28 cellular contexts compared by ENCODE assay signal in the genomic region with DNA sequence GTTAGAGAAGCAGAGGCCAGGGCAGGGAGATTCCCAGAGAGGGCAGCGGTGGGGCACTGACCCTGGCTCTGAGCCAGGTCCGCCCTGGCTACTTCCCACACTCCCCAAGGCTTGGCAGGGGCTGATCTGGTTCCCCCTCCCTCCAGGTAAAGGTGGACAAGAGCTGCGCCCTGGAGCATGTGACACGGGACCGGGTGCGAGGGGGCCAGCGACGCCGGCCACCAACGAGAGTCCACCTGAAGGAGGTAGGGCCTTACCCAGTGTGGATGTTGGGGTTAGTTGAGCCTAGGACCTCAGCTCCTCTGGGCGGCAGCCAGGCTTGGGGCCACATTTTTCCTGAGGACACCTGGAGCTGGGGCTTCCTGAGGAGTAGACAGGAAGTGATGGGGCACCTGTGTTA. TPM values are rescaled to one million over a fixed set of nuclear protein-coding genes. Genes with fewer than 3 reads are reported as not detected.
DNase-seq lines count a peak whose midpoint lies in the region; ATAC-seq and TF ChIP-seq lines count a peak whose summit lies in the region.
"Had no signal": no experiment of that assay in that cellular context is flagged by ENCODE, and none has a peak within 500 bp of the region (broad histone marks: within the 10 kb centered on the region; RNA-seq: fewer than 3 reads in every experiment).

No MANE protein-coding gene starts in this region.

- H3K4me1 Mint-ChIP-seq in activated CD4-positive, alpha-beta T cell treated with anti-CD3 and anti-CD28 coated beads, Interleukin-2, amount 10 ng/mL, durations not matched to agents 24 days and 14 days = peaks cover 22% of the 10 kb centered on the region
- peaks cover 52% of the 10 kb centered on the region for H3K4me1 Mint-ChIP-seq in WTC11

- peaks cover 15 to 81% (median 51%) of the 10 kb centered on the region in 3 donors for H3K4me1 ChIP-seq in gastroesophageal sphincter
- peaks cover 20 to 58% of the 10 kb centered on the region in 2 donors for H3K4me1 ChIP-seq in thyroid gland

- H3K4me3 Mint-ChIP-seq in activated CD4-positive, alpha-beta T cell treated with anti-CD3 and anti-CD28 coated beads, Interleukin-2, amount 10 ng/mL, durations not matched to agents 24 days and 14 days = no peak overlapping the region
- H3K4me3 Mint-ChIP-seq in WTC11 = no peak overlapping the region
- H3K4me3 Mint-ChIP-seq: activated CD4-positive, alpha-beta memory T cell treated with anti-CD3 and anti-CD28 coated beads for 36 hours; activated naive CD4-positive, alpha-beta T cell treated with anti-CD3 and anti-CD28 coated beads, Interleukin-2, amount 50 U/mL, for 24 hours; CD4-positive, alpha-beta T cell; T-helper 1 cell treated with Interleukin-12 subunit alpha and Interleukin-12 subunit beta and Interleukin-4 antibody, amounts not matched to agents 30 μg/mL and 1 μg/mL, for 36 hours had no signal

- WGBS in gastroesophageal sphincter (ENCODE audit: low coverage in 1 of 2), 2 donors = 83% methylated on average over 1 of the region's 11 CpGs; no CpG with 5 or more reads in 1 of the 2 donors
- 92 to 94% methylated on average over 4 to 10 of the region's 11 CpGs for WGBS in thyroid gland, 2 donors

- H3K9me3 Mint-ChIP-seq in activated CD4-positive, alpha-beta T cell treated with anti-CD3 and anti-CD28 coated beads, Interleukin-2, amount 10 ng/mL, durations not matched to agents 24 days and 14 days = no peaks in the 10 kb centered on the region
- no peaks in the 10 kb centered on the region for H3K9me3 Mint-ChIP-seq in WTC11
- H3K9me3 Mint-ChIP-seq: activated CD4-positive, alpha-beta memory T cell treated with anti-CD3 and anti-CD28 coated beads for 36 hours; activated naive CD4-positive, alpha-beta T cell treated with anti-CD3 and anti-CD28 coated beads, Interleukin-2, amount 50 U/mL, for 24 hours; activated T-helper 2 cell treated with anti-CD3 and anti-CD28 coated beads, Interferon-gamma antibody, Interleukin-2, Interleukin-4, amounts not matched to agents 10 μg/mL and 5 μg/mL and 100 μg/mL, durations not matched to agents 14 hours and 24 hours and 36 hours; CD4-positive, alpha-beta T cell; T-helper 1 cell treated with Interleukin-12 subunit alpha and Interleukin-12 subunit beta and Interleukin-4 antibody, amounts not matched to agents 30 μg/mL and 1 μg/mL, for 36 hours had no signal

- TF ChIP-seq CTCF in WTC11 (IDR thresholded peaks at IDR 0.05) = no peak
- TF ChIP-seq CTCF in gastroesophageal sphincter (IDR thresholded peaks at IDR 0.05) = no peak
- TF ChIP-seq CTCF in thyroid gland (IDR thresholded peaks at IDR 0.05) = no peak

- ATAC-seq in WTC11 (no peak), gastroesophageal sphincter (no peak), GM18502 (IDR thresholded peaks at IDR 0.05; ENCODE audit: poor library complexity, unreplicated experiment) (no peak), HG03442 (IDR thresholded peaks at IDR 0.05; ENCODE audit: unreplicated experiment) (no peak)
- ATAC-seq: activated CD4-positive, CD25-positive, alpha-beta regulatory T cell treated with anti-CD3 and anti-CD28 coated beads, Interleukin-2, amount 50 U/mL, for 24 hours; left lung; PC-3; SK-N-SH treated with all-trans-retinoic acid at 6 μM for 48 hours had no signal

- peaks cover 0 to 67% of the 10 kb centered on the region in 2 donors for H3K36me3 ChIP-seq in gastroesophageal sphincter
- H3K36me3 ChIP-seq in thyroid gland = peaks cover 38 to 41% of the 10 kb centered on the region in 2 donors

- intact Hi-C loops in activated CD4-positive, alpha-beta T cell treated with anti-CD3 and anti-CD28 coated beads, Interleukin-2, amount 10 ng/mL, durations not matched to agents 24 days and 14 days (cut with micrococcal nuclease) = no loop called here
- intact Hi-C loops in thyroid gland (cut with DNase I) = no loop called here

- CTCF ChIA-PET in WTC11 (lab: Charles Lee) = interaction anchor here (0.7 to 1.9 kb wide), 8 partner anchors 14 to 51 kb away, joined by 3 to 8 read pairs (median 4); no protein-coding TSS in a partner anchor

- H3K27ac ChIP-seq in gastroesophageal sphincter = peak overlapping the region in 3 of 4 donors; percentile 90 to 96 (median 91)
- peak overlapping the region in 2 of 3 donors; percentile 26 to 30 for H3K27ac ChIP-seq in thyroid gland
- H3K27ac ChIP-seq: 22Rv1, brain microvascular endothelial cell, right atrium auricular region had no signal

- TF ChIP-seq POLR2A in gastroesophageal sphincter (IDR thresholded peaks at IDR 0.05) = no peak
- no peak for TF ChIP-seq POLR2A in thyroid gland (IDR thresholded peaks at IDR 0.05)

- H3K36me3 Mint-ChIP-seq in activated CD4-positive, alpha-beta T cell treated with anti-CD3 and anti-CD28 coated beads, Interleukin-2, amount 10 ng/mL, durations not matched to agents 24 days and 14 days (ENCODE audit: low read depth) = peaks cover 47% of the 10 kb centered on the region
- H3K36me3 Mint-ChIP-seq in WTC11 = peaks cover 35% of the 10 kb centered on the region

- H3K27me3 ChIP-seq in gastroesophageal sphincter (no peaks in the 10 kb centered on the region), thyroid gland (no peaks in the 10 kb centered on the region)
- H3K27me3 ChIP-seq: brain microvascular endothelial cell, left lung, right atrium auricular region, tibial nerve had no signal

- peak overlapping the region; percentile 17 for H3K27ac Mint-ChIP-seq in activated CD4-positive, alpha-beta T cell treated with anti-CD3 and anti-CD28 coated beads, Interleukin-2, amount 10 ng/mL, durations not matched to agents 24 days and 14 days
- H3K27ac Mint-ChIP-seq in WTC11 = no peak overlapping the region; the same call in 1 of the 2 replicates
- H3K27ac Mint-ChIP-seq: activated CD4-positive, alpha-beta memory T cell treated with anti-CD3 and anti-CD28 coated beads for 36 hours; activated T-helper 2 cell treated with anti-CD3 and anti-CD28 coated beads, Interferon-gamma antibody, Interleukin-2, Interleukin-4, amounts not matched to agents 10 μg/mL and 5 μg/mL and 100 μg/mL, durations not matched to agents 14 hours and 24 hours and 36 hours had no signal

- POLR2A ChIA-PET in WTC11 (lab: Charles Lee) = interaction anchor here (1.5 kb wide), 1 partner anchor 10 kb away, joined by 5 read pairs; no protein-coding TSS in a partner anchor

- no peak for DNase-seq in activated CD4-positive, alpha-beta T cell treated with anti-CD3 and anti-CD28 coated beads, Interleukin-2, amount 10 ng/mL, durations not matched to agents 24 days and 14 days
- DNase-seq in activated CD4-positive, alpha-beta T cell treated with anti-CD3 and anti-CD28 coated beads for 1 hour = no peak
- DNase-seq in WTC11 (ENCODE audit: low spot score) (no peak), thyroid gland (no peak)
- no peak for DNase-seq in stimulated activated CD4-positive, alpha-beta T cell treated with anti-CD3 and anti-CD28 coated beads, Interleukin-2, amount 100 ng/mL, for 48 hours
- DNase-seq: activated CD4-positive, alpha-beta memory T cell treated with anti-CD3 and anti-CD28 coated beads for 36 hours; activated CD8-positive, alpha-beta memory T cell treated with anti-CD3 and anti-CD28 coated beads, Interleukin-2, amount 50 U/mL, for 4 hours; amygdala; brain microvascular endothelial cell; CD4-positive, alpha-beta T cell; GOT3; Karpas-422; left lung; NCI-H1930; NCI-H526; NK-92 treated with Interleukin-12 subunit alpha and Interleukin-12 subunit beta, amount 100 ng/mL, for 24 hours; PC-3 had no signal

- H3K4me3 ChIP-seq in gastroesophageal sphincter (no peak overlapping the region), thyroid gland (replicated peaks in 1 of 3) (no peak overlapping the region)
- H3K4me3 ChIP-seq: left lung, right atrium auricular region, tibial nerve had no signal

- no peak for TF ChIP-seq EP300 in gastroesophageal sphincter (IDR thresholded peaks at IDR 0.05)

- H3K9me3 ChIP-seq in gastroesophageal sphincter (no peaks in the 10 kb centered on the region), thyroid gland (no peaks in the 10 kb centered on the region)
- H3K9me3 ChIP-seq: left lung, right atrium auricular region, tibial nerve had no signal

- H3K27me3 Mint-ChIP-seq in activated CD4-positive, alpha-beta T cell treated with anti-CD3 and anti-CD28 coated beads, Interleukin-2, amount 10 ng/mL, durations not matched to agents 24 days and 14 days = no peaks in the 10 kb centered on the region
- no peaks in the 10 kb centered on the region for H3K27me3 Mint-ChIP-seq in WTC11 (ENCODE audit: low read depth)
- H3K27me3 Mint-ChIP-seq: activated CD4-positive, alpha-beta memory T cell treated with anti-CD3 and anti-CD28 coated beads for 36 hours; activated naive CD4-positive, alpha-beta T cell treated with anti-CD3 and anti-CD28 coated beads, Interleukin-2, amount 50 U/mL, for 24 hours; CD4-positive, alpha-beta T cell had no signal

TF ChIP-seq in WTC11, 78 proteins besides CTCF, POLR2A, EP300 and RAD21 (continues in another document):
- TF ChIP-seq, protein P1, sequence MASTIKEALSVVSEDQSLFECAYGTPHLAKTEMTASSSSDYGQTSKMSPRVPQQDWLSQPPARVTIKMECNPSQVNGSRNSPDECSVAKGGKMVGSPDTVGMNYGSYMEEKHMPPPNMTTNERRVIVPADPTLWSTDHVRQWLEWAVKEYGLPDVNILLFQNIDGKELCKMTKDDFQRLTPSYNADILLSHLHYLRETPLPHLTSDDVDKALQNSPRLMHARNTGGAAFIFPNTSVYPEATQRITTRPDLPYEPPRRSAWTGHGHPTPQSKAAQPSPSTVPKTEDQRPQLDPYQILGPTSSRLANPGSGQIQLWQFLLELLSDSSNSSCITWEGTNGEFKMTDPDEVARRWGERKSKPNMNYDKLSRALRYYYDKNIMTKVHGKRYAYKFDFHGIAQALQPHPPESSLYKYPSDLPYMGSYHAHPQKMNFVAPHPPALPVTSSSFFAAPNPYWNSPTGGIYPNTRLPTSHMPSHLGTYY (CRISPR knock-in tag; IDR thresholded peaks at IDR 0.05) = no peak

RNA-seq across cellular contexts. Expression of a gene that starts 19.6 kb away (rescaled TPM):
- 15.7 and 16.9 TPM in 2 replicates for total RNA-seq in activated CD4-positive, alpha-beta T cell treated with anti-CD3 and anti-CD28 coated beads, Interleukin-2, amount 10 ng/mL, durations not matched to agents 24 days and 14 days
- 21.6 to 22.1 TPM (median 21.9 TPM) in 3 replicates for total RNA-seq in WTC11 (2021)
- total RNA-seq in gastroesophageal sphincter = 10 to 100 TPM; 27.1 to 47.9 (median 43.1) TPM
- 10 to 100 TPM; 31.3 to 53.6 (median 46.1) TPM for total RNA-seq in thyroid gland

RNA-seq across cellular contexts. Expression of a gene that starts 35.9 kb away (rescaled TPM):
- 20.9 and 22.6 TPM in 2 replicates for total RNA-seq in activated CD4-positive, alpha-beta T cell treated with anti-CD3 and anti-CD28 coated beads, Interleukin-2, amount 10 ng/mL, durations not matched to agents 24 days and 14 days
- total RNA-seq in WTC11 (2021) (174 to 249 TPM (median 184 TPM) in 3 replicates), gastroesophageal sphincter (1 to 10 TPM; 1.6 to 3.4 (median 2.3) TPM), thyroid gland (1 to 10 TPM in 1 of 4 donors, under 1 TPM in 2, not detected in 1; 0.33 to 1.1 (median 0.54) TPM)

RNA-seq across cellular contexts. Expression of a gene that starts 50.4 kb away (rescaled TPM):
- total RNA-seq in activated CD4-positive, alpha-beta T cell treated with anti-CD3 and anti-CD28 coated beads, Interleukin-2, amount 10 ng/mL, durations not matched to agents 24 days and 14 days = 1.4 and 1.8 TPM in 2 replicates
- total RNA-seq in WTC11 (2021) = 6.1 to 7.9 TPM (median 7.4 TPM) in 3 replicates
- total RNA-seq in gastroesophageal sphincter = 10 to 100 TPM in 2 of 4 donors, 1 to 10 TPM in 2; 4.6 to 15.6 (median 8.5) TPM
- 10 to 100 TPM in 1 of 4 donors, 1 to 10 TPM in 3; 5.1 to 11.9 (median 6.3) TPM for total RNA-seq in thyroid gland
